ENCODE assay signal across 1 cellular context in the genomic region with DNA sequence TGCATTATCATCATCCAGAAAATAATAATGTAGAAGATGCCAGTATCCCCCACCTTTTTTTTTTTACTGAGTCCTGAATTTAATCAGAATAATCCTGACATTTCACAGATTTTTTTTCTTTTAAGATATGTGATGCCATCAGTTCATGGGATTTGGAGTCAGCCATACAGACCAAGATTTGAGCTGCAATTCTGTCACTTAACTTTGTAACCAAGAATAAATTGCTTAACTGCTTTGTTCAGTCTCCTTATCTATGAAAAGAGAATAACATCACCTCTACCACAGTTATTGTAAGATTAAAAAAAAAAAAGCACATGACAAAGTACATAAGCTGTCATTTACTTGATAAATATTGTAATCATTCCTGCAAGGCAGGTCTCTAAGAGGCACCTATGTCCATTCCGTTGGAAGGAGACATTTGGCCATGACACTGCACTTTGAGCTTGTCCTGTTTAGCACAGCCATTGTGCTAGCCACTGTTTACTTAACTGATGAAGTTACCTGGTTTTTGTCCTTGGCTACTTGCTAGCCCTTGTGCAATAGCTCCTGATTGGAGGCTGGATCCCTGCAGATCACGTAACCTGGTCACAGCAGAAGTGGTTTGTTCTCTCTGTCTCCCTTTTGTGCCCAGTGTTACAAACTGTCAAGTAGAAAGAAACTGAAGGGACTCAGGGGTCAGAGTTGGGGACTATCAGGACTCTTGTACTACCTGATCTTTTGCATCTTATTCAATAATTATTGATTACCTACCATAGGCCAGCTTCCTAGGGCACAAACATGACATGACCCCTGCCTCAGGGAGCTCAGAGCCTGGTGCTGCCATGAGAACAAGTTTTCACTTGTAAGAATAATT.
TF ChIP-seq lines count a peak whose summit lies in the region.

No MANE protein-coding gene starts in this region.

TF ChIP-seq in HepG2, 621 proteins besides CTCF, POLR2A, EP300 and RAD21 (continues in another document):
- no peak for TF ChIP-seq ZNF496 (CRISPR knock-in tag; IDR thresholded peaks at IDR 0.05; ENCODE audit: insufficient replicate concordance)
- TF ChIP-seq, protein P1, sequence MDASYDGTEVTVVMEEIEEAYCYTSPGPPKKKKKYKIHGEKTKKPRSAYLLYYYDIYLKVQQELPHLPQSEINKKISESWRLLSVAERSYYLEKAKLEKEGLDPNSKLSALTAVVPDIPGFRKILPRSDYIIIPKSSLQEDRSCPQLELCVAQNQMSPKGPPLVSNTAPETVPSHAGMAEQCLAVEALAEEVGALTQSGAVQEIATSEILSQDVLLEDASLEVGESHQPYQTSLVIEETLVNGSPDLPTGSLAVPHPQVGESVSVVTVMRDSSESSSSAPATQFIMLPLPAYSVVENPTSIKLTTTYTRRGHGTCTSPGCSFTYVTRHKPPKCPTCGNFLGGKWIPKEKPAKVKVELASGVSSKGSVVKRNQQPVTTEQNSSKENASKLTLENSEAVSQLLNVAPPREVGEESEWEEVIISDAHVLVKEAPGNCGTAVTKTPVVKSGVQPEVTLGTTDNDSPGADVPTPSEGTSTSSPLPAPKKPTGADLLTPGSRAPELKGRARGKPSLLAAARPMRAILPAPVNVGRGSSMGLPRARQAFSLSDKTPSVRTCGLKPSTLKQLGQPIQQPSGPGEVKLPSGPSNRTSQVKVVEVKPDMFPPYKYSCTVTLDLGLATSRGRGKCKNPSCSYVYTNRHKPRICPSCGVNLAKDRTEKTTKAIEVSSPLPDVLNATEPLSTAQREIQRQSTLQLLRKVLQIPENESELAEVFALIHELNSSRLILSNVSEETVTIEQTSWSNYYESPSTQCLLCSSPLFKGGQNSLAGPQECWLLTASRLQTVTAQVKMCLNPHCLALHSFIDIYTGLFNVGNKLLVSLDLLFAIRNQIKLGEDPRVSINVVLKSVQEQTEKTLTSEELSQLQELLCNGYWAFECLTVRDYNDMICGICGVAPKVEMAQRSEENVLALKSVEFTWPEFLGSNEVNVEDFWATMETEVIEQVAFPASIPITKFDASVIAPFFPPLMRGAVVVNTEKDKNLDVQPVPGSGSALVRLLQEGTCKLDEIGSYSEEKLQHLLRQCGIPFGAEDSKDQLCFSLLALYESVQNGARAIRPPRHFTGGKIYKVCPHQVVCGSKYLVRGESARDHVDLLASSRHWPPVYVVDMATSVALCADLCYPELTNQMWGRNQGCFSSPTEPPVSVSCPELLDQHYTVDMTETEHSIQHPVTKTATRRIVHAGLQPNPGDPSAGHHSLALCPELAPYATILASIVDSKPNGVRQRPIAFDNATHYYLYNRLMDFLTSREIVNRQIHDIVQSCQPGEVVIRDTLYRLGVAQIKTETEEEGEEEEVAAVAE (CRISPR knock-in tag; IDR thresholded peaks at IDR 0.05; ENCODE audit: borderline replicate concordance) = peak; percentile 87; the same call in 1 of the 2 replicates
- no peak for TF ChIP-seq SP1 (IDR thresholded peaks at IDR 0.05)
- peak; percentile 55; the same call in 1 of the 2 replicates for TF ChIP-seq SP1 (CRISPR knock-in tag; IDR thresholded peaks at IDR 0.05)
- TF ChIP-seq ZSCAN9 (CRISPR knock-in tag; IDR thresholded peaks at IDR 0.05; ENCODE audit: borderline replicate concordance) = peak; percentile 88; the same call in 1 of the 2 replicates
- TF ChIP-seq MAFG (CRISPR knock-in tag; IDR thresholded peaks at IDR 0.05) = no peak
- peak; percentile 95 for TF ChIP-seq IRF2 (CRISPR knock-in tag; IDR thresholded peaks at IDR 0.05)
- TF ChIP-seq, protein P2, sequence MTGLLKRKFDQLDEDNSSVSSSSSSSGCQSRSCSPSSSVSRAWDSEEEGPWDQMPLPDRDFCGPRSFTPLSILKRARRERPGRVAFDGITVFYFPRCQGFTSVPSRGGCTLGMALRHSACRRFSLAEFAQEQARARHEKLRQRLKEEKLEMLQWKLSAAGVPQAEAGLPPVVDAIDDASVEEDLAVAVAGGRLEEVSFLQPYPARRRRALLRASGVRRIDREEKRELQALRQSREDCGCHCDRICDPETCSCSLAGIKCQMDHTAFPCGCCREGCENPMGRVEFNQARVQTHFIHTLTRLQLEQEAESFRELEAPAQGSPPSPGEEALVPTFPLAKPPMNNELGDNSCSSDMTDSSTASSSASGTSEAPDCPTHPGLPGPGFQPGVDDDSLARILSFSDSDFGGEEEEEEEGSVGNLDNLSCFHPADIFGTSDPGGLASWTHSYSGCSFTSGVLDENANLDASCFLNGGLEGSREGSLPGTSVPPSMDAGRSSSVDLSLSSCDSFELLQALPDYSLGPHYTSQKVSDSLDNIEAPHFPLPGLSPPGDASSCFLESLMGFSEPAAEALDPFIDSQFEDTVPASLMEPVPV (CRISPR knock-in tag; IDR thresholded peaks at IDR 0.05) = no peak
- TF ChIP-seq REPIN1 (CRISPR knock-in tag; IDR thresholded peaks at IDR 0.05; ENCODE audit: borderline replicate concordance, low read depth) = peak; percentile 78; the same call in 1 of the 2 replicates
- TF ChIP-seq ZNF644 (CRISPR knock-in tag; IDR thresholded peaks at IDR 0.05; ENCODE audit: low read depth) = peak; percentile 99
- TF ChIP-seq AFF4 (CRISPR knock-in tag; IDR thresholded peaks at IDR 0.05) = peak; percentile 76
- peak; percentile 82 for TF ChIP-seq ATF3 (CRISPR knock-in tag; IDR thresholded peaks at IDR 0.05)
- no peak; the same call in 1 of the 2 replicates for TF ChIP-seq SRY (CRISPR knock-in tag; IDR thresholded peaks at IDR 0.05)
- no peak for TF ChIP-seq EZH2 (conservative IDR thresholded peaks at IDR 0.05; ENCODE audit: low read depth, low read length)
- TF ChIP-seq ZNF75D (CRISPR knock-in tag; IDR thresholded peaks at IDR 0.05; ENCODE audit: borderline replicate concordance) = no peak
- peak; percentile 94 for TF ChIP-seq HOXA3 (CRISPR knock-in tag; IDR thresholded peaks at IDR 0.05)
- no peak for TF ChIP-seq BRCA1 (CRISPR knock-in tag; IDR thresholded peaks at IDR 0.05)
- no peak for TF ChIP-seq MATR3 (CRISPR knock-in tag; IDR thresholded peaks at IDR 0.05)
- no peak for TF ChIP-seq ZNF547 (CRISPR knock-in tag; IDR thresholded peaks at IDR 0.05)
- TF ChIP-seq NBN (conservative IDR thresholded peaks at IDR 0.05) = no peak
- no peak for TF ChIP-seq FIP1L1 (IDR thresholded peaks at IDR 0.05; ENCODE audit: borderline replicate concordance, insufficient read depth, low read depth, low read length)
- TF ChIP-seq SP4 (CRISPR knock-in tag; IDR thresholded peaks at IDR 0.05) = peak; percentile 40; the same call in 1 of the 2 replicates
- TF ChIP-seq ZNF792 (CRISPR knock-in tag; IDR thresholded peaks at IDR 0.05) = peak; percentile 98
- TF ChIP-seq ZNF564 (CRISPR knock-in tag; IDR thresholded peaks at IDR 0.05) = no peak; the same call in 1 of the 2 replicates
- peak; percentile 61 for TF ChIP-seq ZSCAN25 (CRISPR knock-in tag; IDR thresholded peaks at IDR 0.05)
- TF ChIP-seq MTF2 (CRISPR knock-in tag; IDR thresholded peaks at IDR 0.05; ENCODE audit: borderline replicate concordance) = no peak
- TF ChIP-seq, protein P3, sequence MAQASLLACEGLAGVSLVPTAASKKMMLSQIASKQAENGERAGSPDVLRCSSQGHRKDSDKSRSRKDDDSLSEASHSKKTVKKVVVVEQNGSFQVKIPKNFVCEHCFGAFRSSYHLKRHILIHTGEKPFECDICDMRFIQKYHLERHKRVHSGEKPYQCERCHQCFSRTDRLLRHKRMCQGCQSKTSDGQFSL (CRISPR knock-in tag; IDR thresholded peaks at IDR 0.05) = no peak
- TF ChIP-seq ZNF180 (CRISPR knock-in tag; IDR thresholded peaks at IDR 0.05; ENCODE audit: borderline replicate concordance, low read depth) = no peak
- no peak for TF ChIP-seq AGO2 (optimal IDR thresholded peaks at IDR 0.05; ENCODE audit: low read depth, low read length)
- no peak for TF ChIP-seq HNRNPH1 (optimal IDR thresholded peaks at IDR 0.05; ENCODE audit: low read depth, low read length)
- no peak for TF ChIP-seq ZNF678 (CRISPR knock-in tag; IDR thresholded peaks at IDR 0.05)
- peak; percentile 54; the same call in 1 of the 3 replicates for TF ChIP-seq MXI1 (IDR thresholded peaks at IDR 0.05; ENCODE audit: borderline replicate concordance, low read depth, low read length)
- TF ChIP-seq ZNF558 (CRISPR knock-in tag; IDR thresholded peaks at IDR 0.05; ENCODE audit: borderline replicate concordance) = peak; percentile 85; the same call in 1 of the 2 replicates
- no peak for TF ChIP-seq ZNF383 (CRISPR knock-in tag; IDR thresholded peaks at IDR 0.05; ENCODE audit: borderline replicate concordance)
- 0 out of 2 replicates have a peak, but pooled peaks have one; percentile 49 for TF ChIP-seq ZNF879 (CRISPR knock-in tag; IDR thresholded peaks at IDR 0.05)
- no peak for TF ChIP-seq ZSCAN31 (CRISPR knock-in tag; IDR thresholded peaks at IDR 0.05; ENCODE audit: low read depth)
- 0 out of 2 replicates have a peak, but pooled peaks have one; percentile 30 for TF ChIP-seq ZBTB7A (CRISPR knock-in tag; IDR thresholded peaks at IDR 0.05)
- no peak for TF ChIP-seq NPAS2 (CRISPR knock-in tag; IDR thresholded peaks at IDR 0.05; ENCODE audit: borderline replicate concordance)
- no peak for TF ChIP-seq SAFB2 (CRISPR knock-in tag; IDR thresholded peaks at IDR 0.05; ENCODE audit: borderline replicate concordance, low read depth)
- TF ChIP-seq, protein P4, sequence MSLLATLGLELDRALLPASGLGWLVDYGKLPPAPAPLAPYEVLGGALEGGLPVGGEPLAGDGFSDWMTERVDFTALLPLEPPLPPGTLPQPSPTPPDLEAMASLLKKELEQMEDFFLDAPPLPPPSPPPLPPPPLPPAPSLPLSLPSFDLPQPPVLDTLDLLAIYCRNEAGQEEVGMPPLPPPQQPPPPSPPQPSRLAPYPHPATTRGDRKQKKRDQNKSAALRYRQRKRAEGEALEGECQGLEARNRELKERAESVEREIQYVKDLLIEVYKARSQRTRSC (CRISPR knock-in tag; IDR thresholded peaks at IDR 0.05; ENCODE audit: low read depth) = no peak; the same call in 1 of the 2 replicates
- TF ChIP-seq ZKSCAN5 (CRISPR knock-in tag; IDR thresholded peaks at IDR 0.05) = no peak
- peak; percentile 99 for TF ChIP-seq BRD4 (CRISPR knock-in tag; IDR thresholded peaks at IDR 0.05)
- peak; percentile 98 for TF ChIP-seq ATF2 (CRISPR knock-in tag; IDR thresholded peaks at IDR 0.05)
- no peak for TF ChIP-seq FOXM1 (CRISPR knock-in tag; IDR thresholded peaks at IDR 0.05)
- no peak for TF ChIP-seq ZNF24 (IDR thresholded peaks at IDR 0.05)
- no peak for TF ChIP-seq GPN1 (CRISPR knock-in tag; IDR thresholded peaks at IDR 0.05; ENCODE audit: borderline replicate concordance)
- no peak; the same call in 1 of the 2 replicates for TF ChIP-seq ZBTB34 (CRISPR knock-in tag; IDR thresholded peaks at IDR 0.05)
- TF ChIP-seq HHEX (CRISPR knock-in tag; IDR thresholded peaks at IDR 0.05) = peak; percentile 84
- peak; percentile 64; the same call in 1 of the 2 replicates for TF ChIP-seq ZIK1 (CRISPR knock-in tag; IDR thresholded peaks at IDR 0.05; ENCODE audit: borderline replicate concordance, low read depth)
- TF ChIP-seq ZNF563 (CRISPR knock-in tag; IDR thresholded peaks at IDR 0.05) = peak; percentile 37; the same call in 1 of the 2 replicates
- TF ChIP-seq CREB3 (CRISPR knock-in tag; IDR thresholded peaks at IDR 0.05) = no peak
- no peak for TF ChIP-seq RNF2 (conservative IDR thresholded peaks at IDR 0.05; ENCODE audit: low read depth)
